In genomic region chr17:16052486-16052885, GRCh38 we compare ENCODE assay signal across 1 cellular context.
TF ChIP-seq lines count a peak whose summit lies in the region.

No MANE protein-coding gene starts in this region.

TF ChIP-seq in IMR-90, 13 proteins besides CTCF, POLR2A, EP300 and RAD21:
- TF ChIP-seq FOS (IDR thresholded peaks at IDR 0.05; ENCODE audit: low read depth, low read length) (no peak), NFE2L2 (IDR thresholded peaks at IDR 0.05; ENCODE audit: low read depth, low read length) (no peak), MAFK (IDR thresholded peaks at IDR 0.05; ENCODE audit: low read depth, low read length) (no peak), RFX5 (IDR thresholded peaks at IDR 0.05; ENCODE audit: low read depth, low read length) (no peak), SMC3 (IDR thresholded peaks at IDR 0.05; ENCODE audit: low read depth, low read length) (no peak), BHLHE40 (IDR thresholded peaks at IDR 0.05; ENCODE audit: low read depth, low read length) (no peak)
